Comparison of ENCODE assay signal across 22 cellular contexts in the genomic region with DNA sequence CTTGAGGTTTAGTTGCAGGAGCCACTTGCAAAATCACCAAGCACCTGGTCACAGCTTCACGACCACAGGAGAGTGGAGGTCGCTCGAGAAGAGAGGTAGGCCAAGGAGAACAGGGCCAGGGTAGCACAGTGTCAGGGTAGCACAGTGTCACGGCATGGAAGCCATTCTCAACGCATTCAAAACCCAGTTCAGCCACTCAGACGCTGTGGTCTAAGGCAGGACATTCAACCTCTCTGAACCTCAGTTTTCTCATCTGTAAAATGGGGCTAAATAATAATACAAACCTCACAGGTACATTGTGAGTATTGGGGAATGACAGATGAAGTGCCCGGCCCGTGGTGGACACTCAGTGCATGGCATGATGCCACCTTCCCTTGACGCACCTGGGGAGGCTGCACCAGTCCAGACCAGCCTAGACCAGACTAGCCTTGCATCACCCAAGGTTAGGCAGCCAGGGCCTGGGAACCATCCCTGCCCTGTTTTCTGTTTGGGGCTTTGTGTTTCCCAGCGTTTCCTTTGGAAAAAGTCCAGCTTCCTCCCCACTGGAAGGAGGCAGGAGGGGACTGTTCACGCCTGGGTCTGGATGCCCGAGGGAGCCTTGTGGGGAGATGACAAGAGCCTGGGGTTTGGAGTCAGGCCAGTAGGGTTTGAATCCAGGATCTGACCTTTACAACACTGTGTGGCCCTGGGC. TPM values are rescaled to one million over a fixed set of nuclear protein-coding genes. Genes with fewer than 3 reads are reported as not detected.
"Had no signal": no experiment of that assay in that cellular context is flagged by ENCODE, and none has a peak within 500 bp of the region (broad histone marks: within the 10 kb centered on the region; RNA-seq: fewer than 3 reads in every experiment).

No MANE protein-coding gene starts in this region.

- DNase-seq: activated B cell treated with CpG ODN at 0.5 μM for 24 hours; activated CD4-positive, alpha-beta T cell treated with anti-CD3 and anti-CD28 coated beads for 48 hours; activated CD8-positive, alpha-beta memory T cell treated with anti-CD3 and anti-CD28 coated beads, Interleukin-2, amount 50 U/mL, for 4 hours; activated CD8-positive, alpha-beta T cell treated with anti-CD3 and anti-CD28 coated beads, Interleukin-2, amount 10 ng/mL, durations not matched to agents 7 days and 5 days; activated naive CD8-positive, alpha-beta T cell treated with anti-CD3 and anti-CD28 coated beads for 36 hours; activated T-cell treated with anti-CD3 and anti-CD28 coated beads, Interleukin-2, amount 50 U/mL, for 72 hours; amygdala; body of pancreas; cortex of kidney; effector CD8-positive, alpha-beta T cell; head of caudate nucleus; immature natural killer cell; left cardiac atrium; midbrain; stimulated activated CD4-positive, alpha-beta T cell treated with anti-CD3 and anti-CD28 coated beads, Interleukin-12 subunit alpha, Interleukin-12 subunit beta, amount 100 ng/mL, for 4 hours; stimulated activated CD4-positive, alpha-beta T cell treated with anti-CD3 and anti-CD28 coated beads, Interleukin-2, amount 100 ng/mL, for 24 hours had no signal

- H3K4me1 Mint-ChIP-seq: activated naive CD8-positive, alpha-beta T cell treated with anti-CD3 and anti-CD28 coated beads for 36 hours; central memory CD8-positive, alpha-beta T cell; immature natural killer cell had no signal

- H3K9me3 Mint-ChIP-seq: activated B cell treated with CpG ODN at 0.5 μM for 24 hours; activated naive CD8-positive, alpha-beta T cell treated with anti-CD3 and anti-CD28 coated beads for 36 hours; activated T-cell treated with anti-CD3 and anti-CD28 coated beads, Interleukin-2, amount 50 U/mL, for 72 hours; central memory CD8-positive, alpha-beta T cell; neural crest cell; stimulated activated effector memory CD8-positive, alpha-beta T cell treated with anti-CD3 and anti-CD28 coated beads, Interleukin-12 subunit alpha, Interleukin-12 subunit beta, amount 100 ng/mL, for 72 hours had no signal

- H3K4me3 Mint-ChIP-seq: activated B cell treated with CpG ODN at 0.5 μM for 24 hours; activated CD8-positive, alpha-beta T cell treated with anti-CD3 and anti-CD28 coated beads, Interleukin-2, amount 10 ng/mL, durations not matched to agents 7 days and 5 days; activated naive CD8-positive, alpha-beta T cell treated with anti-CD3 and anti-CD28 coated beads for 36 hours; activated T-cell treated with anti-CD3 and anti-CD28 coated beads, Interleukin-2, amount 50 U/mL, for 72 hours; central memory CD8-positive, alpha-beta T cell; immature natural killer cell; neural crest cell; stimulated activated effector memory CD8-positive, alpha-beta T cell treated with anti-CD3 and anti-CD28 coated beads, Interleukin-12 subunit alpha, Interleukin-12 subunit beta, amount 100 ng/mL, for 72 hours had no signal

- H3K27ac Mint-ChIP-seq: activated B cell treated with CpG ODN at 0.5 μM for 24 hours; activated CD8-positive, alpha-beta T cell treated with anti-CD3 and anti-CD28 coated beads, Interleukin-2, amount 10 ng/mL, durations not matched to agents 7 days and 5 days; activated naive CD8-positive, alpha-beta T cell treated with anti-CD3 and anti-CD28 coated beads for 36 hours; activated T-cell treated with anti-CD3 and anti-CD28 coated beads, Interleukin-2, amount 50 U/mL, for 72 hours; immature natural killer cell; stimulated activated effector memory CD8-positive, alpha-beta T cell treated with anti-CD3 and anti-CD28 coated beads, Interleukin-12 subunit alpha, Interleukin-12 subunit beta, amount 100 ng/mL, for 72 hours had no signal

- H3K36me3 Mint-ChIP-seq: activated naive CD8-positive, alpha-beta T cell treated with anti-CD3 and anti-CD28 coated beads for 36 hours; immature natural killer cell; stimulated activated effector memory CD8-positive, alpha-beta T cell treated with anti-CD3 and anti-CD28 coated beads, Interleukin-12 subunit alpha, Interleukin-12 subunit beta, amount 100 ng/mL, for 72 hours had no signal

- ATAC-seq: activated CD8-positive, alpha-beta T cell treated with anti-CD3 and anti-CD28 coated beads, Interleukin-2, amount 10 ng/mL, durations not matched to agents 7 days and 5 days; activated T-cell treated with anti-CD3 and anti-CD28 coated beads, Interleukin-2, amount 50 U/mL, for 72 hours; body of pancreas; stimulated activated effector memory CD8-positive, alpha-beta T cell treated with anti-CD3 and anti-CD28 coated beads, Interleukin-12 subunit alpha, Interleukin-12 subunit beta, amount 100 ng/mL, for 72 hours had no signal

RNA-seq across cellular contexts. Expression of a gene that starts 7.8 kb away (rescaled TPM):
- total RNA-seq: activated B cell treated with CpG ODN at 0.5 μM for 24 hours; activated CD8-positive, alpha-beta T cell treated with anti-CD3 and anti-CD28 coated beads, Interleukin-2, amount 10 ng/mL, durations not matched to agents 7 days and 5 days; activated naive CD8-positive, alpha-beta T cell treated with anti-CD3 and anti-CD28 coated beads for 36 hours; activated T-cell treated with anti-CD3 and anti-CD28 coated beads, Interleukin-2, amount 50 U/mL, for 72 hours; endothelial cell of umbilical vein; pulmonary artery endothelial cell; T-helper 2 cell treated with Interferon-gamma antibody and Interleukin-4, amounts not matched to agents 100 ng/mL and 5 ng/mL, for 36 hours had no signal
- polyA plus RNA-seq: endothelial cell of umbilical vein, immature natural killer cell had no signal
